1 cellular context compared by ENCODE assay signal in the genomic region with DNA sequence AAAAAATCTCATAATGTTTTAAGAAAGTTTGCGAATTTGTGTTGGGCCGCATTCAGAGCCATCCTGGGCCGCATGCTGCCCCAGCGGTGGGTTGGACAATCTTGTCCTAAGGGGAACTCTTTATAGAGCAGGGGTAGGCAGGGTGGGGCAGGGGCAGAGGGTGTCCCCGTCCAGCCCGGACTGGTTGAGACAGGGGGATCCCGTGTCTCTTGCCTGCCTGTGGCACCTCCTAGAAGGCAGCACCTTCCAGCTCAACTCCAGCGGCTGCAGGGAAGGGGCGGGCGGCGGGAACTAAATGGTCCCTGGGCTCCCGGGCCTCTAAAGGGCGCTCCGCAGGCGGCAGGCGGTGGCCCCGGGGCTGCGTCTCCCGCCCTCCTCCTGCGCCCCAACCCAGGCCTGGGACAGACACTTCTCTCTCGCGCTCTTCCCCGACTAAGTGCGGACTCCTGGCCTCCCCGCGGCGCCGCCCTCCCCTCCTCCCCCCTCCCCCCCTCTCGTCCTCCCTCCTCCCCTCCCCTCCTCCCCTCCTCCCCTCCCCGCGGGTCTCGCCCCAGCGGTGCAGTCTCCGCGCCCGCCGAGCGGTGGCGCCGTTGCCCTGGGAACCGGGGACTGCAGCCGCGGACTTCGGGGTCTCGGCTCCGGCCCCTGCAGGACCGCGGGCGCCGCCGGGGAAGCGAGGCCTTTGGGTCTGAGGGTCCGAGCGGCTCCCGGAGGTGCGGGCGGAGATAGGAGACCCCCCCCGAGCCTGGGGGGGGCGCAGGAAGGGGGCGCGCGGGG.
TF ChIP-seq lines count a peak whose summit lies in the region.

No MANE protein-coding gene starts in this region.

TF ChIP-seq in K562, 482 proteins besides CTCF, POLR2A, EP300 and RAD21:
- TF ChIP-seq, protein P1, sequence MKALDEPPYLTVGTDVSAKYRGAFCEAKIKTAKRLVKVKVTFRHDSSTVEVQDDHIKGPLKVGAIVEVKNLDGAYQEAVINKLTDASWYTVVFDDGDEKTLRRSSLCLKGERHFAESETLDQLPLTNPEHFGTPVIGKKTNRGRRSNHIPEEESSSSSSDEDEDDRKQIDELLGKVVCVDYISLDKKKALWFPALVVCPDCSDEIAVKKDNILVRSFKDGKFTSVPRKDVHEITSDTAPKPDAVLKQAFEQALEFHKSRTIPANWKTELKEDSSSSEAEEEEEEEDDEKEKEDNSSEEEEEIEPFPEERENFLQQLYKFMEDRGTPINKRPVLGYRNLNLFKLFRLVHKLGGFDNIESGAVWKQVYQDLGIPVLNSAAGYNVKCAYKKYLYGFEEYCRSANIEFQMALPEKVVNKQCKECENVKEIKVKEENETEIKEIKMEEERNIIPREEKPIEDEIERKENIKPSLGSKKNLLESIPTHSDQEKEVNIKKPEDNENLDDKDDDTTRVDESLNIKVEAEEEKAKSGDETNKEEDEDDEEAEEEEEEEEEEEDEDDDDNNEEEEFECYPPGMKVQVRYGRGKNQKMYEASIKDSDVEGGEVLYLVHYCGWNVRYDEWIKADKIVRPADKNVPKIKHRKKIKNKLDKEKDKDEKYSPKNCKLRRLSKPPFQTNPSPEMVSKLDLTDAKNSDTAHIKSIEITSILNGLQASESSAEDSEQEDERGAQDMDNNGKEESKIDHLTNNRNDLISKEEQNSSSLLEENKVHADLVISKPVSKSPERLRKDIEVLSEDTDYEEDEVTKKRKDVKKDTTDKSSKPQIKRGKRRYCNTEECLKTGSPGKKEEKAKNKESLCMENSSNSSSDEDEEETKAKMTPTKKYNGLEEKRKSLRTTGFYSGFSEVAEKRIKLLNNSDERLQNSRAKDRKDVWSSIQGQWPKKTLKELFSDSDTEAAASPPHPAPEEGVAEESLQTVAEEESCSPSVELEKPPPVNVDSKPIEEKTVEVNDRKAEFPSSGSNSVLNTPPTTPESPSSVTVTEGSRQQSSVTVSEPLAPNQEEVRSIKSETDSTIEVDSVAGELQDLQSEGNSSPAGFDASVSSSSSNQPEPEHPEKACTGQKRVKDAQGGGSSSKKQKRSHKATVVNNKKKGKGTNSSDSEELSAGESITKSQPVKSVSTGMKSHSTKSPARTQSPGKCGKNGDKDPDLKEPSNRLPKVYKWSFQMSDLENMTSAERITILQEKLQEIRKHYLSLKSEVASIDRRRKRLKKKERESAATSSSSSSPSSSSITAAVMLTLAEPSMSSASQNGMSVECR (CRISPR knock-in tag; IDR thresholded peaks at IDR 0.05) = no peak
- TF ChIP-seq MCM7 (IDR thresholded peaks at IDR 0.05) (no peak), RUNX1 (IDR thresholded peaks at IDR 0.05; ENCODE audit: low read depth) (no peak), PCBP1 (IDR thresholded peaks at IDR 0.05; ENCODE audit: low read depth, low read length, poor library complexity, severe bottlenecking) (peak; percentile 98), ZNF263 (CRISPR knock-in tag; IDR thresholded peaks at IDR 0.05; ENCODE audit: borderline replicate concordance) (peak; percentile 91), SAFB (IDR thresholded peaks at IDR 0.05; ENCODE audit: borderline replicate concordance, low read depth, low read length) (0 out of 2 replicates have a peak, but pooled peaks have one; percentile 47), MAZ (CRISPR knock-in tag; conservative IDR thresholded peaks at IDR 0.05 in 1 of 2, IDR thresholded peaks at IDR 0.05 in 1 of 2) (peak in 1 of 2 experiments; percentile 73; a peak in 2 of 4 replicates), ZBTB7A (IDR thresholded peaks at IDR 0.05; ENCODE audit: borderline replicate concordance, control insufficient read depth, low read depth, low read length) (peak; percentile 94), RB1 (IDR thresholded peaks at IDR 0.05; ENCODE audit: low read depth) (peak; percentile 61; the same call in 1 of the 2 replicates), HNRNPK (IDR thresholded peaks at IDR 0.05; ENCODE audit: low read depth, low read length, poor library complexity, severe bottlenecking) (peak; percentile 94)
- TF ChIP-seq, protein P2, sequence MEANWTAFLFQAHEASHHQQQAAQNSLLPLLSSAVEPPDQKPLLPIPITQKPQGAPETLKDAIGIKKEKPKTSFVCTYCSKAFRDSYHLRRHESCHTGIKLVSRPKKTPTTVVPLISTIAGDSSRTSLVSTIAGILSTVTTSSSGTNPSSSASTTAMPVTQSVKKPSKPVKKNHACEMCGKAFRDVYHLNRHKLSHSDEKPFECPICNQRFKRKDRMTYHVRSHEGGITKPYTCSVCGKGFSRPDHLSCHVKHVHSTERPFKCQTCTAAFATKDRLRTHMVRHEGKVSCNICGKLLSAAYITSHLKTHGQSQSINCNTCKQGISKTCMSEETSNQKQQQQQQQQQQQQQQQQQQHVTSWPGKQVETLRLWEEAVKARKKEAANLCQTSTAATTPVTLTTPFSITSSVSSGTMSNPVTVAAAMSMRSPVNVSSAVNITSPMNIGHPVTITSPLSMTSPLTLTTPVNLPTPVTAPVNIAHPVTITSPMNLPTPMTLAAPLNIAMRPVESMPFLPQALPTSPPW (CRISPR knock-in tag; IDR thresholded peaks at IDR 0.05) = peak; percentile 51
- TF ChIP-seq, protein P3, sequence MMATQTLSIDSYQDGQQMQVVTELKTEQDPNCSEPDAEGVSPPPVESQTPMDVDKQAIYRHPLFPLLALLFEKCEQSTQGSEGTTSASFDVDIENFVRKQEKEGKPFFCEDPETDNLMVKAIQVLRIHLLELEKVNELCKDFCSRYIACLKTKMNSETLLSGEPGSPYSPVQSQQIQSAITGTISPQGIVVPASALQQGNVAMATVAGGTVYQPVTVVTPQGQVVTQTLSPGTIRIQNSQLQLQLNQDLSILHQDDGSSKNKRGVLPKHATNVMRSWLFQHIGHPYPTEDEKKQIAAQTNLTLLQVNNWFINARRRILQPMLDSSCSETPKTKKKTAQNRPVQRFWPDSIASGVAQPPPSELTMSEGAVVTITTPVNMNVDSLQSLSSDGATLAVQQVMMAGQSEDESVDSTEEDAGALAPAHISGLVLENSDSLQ (IDR thresholded peaks at IDR 0.05) = no peak
